13 cellular contexts compared by ENCODE assay signal in the genomic region with DNA sequence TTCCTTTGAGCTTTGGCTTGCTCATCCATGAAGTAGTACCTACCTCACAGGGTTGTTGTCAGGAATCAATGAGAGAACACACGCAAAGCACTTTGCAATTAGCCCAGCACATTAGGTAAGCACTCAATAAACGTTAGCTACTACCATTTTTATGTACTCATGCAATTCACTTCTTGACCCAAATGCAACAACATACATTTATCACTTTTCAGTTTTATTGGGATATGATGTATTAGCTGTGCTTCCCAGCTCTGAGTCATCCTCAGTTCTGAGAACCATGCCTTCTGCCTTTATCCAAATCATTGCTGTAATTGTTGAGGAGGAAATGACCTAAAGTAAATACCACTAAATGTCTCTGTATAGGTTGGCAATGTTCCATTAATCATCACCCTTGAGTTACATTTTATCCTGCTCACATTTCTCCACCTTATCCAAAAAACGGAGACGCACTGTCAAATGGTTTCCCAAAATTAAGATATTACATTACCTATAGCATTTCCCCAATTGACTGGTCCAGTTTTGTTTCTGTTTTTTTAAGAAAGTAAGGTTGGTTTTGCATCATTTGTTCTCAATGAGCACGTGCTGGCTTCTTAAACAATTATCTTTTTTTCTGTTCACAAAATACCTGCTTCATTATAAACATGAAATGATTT. TPM values are rescaled to one million over a fixed set of nuclear protein-coding genes. Genes with fewer than 3 reads are reported as not detected.
DNase-seq lines count a peak whose midpoint lies in the region; ATAC-seq and TF ChIP-seq lines count a peak whose summit lies in the region.
"Had no signal": no experiment of that assay in that cellular context is flagged by ENCODE, and none has a peak within 500 bp of the region (broad histone marks: within the 10 kb centered on the region; RNA-seq: fewer than 3 reads in every experiment).

No MANE protein-coding gene starts in this region.

- peaks cover under 1% of the 10 kb centered on the region for H3K9me3 Mint-ChIP-seq in activated CD8-positive, alpha-beta T cell treated with anti-CD3 and anti-CD28 coated beads for 36 hours
- H3K9me3 Mint-ChIP-seq in activated CD8-positive, alpha-beta T cell treated with anti-CD3 and anti-CD28 coated beads, Interleukin-2, amount 10 ng/mL, durations not matched to agents 7 days and 5 days (ENCODE audit: insufficient read depth) = no peaks in the 10 kb centered on the region
- no peaks in the 10 kb centered on the region for H3K9me3 Mint-ChIP-seq in effector memory CD8-positive, alpha-beta T cell

- ATAC-seq in activated CD8-positive, alpha-beta T cell treated with anti-CD3 and anti-CD28 coated beads for 36 hours = peak; percentile 51
- ATAC-seq in activated CD8-positive, alpha-beta T cell treated with anti-CD3 and anti-CD28 coated beads, Interleukin-2, amount 10 ng/mL, durations not matched to agents 7 days and 5 days = no peak
- ATAC-seq in effector memory CD8-positive, alpha-beta T cell (replicated peaks) = no peak
- no peak for ATAC-seq in GM18858 (IDR thresholded peaks at IDR 0.05; ENCODE audit: unreplicated experiment)
- ATAC-seq: left cardiac atrium had no signal

- no peaks in the 10 kb centered on the region for H3K27me3 Mint-ChIP-seq in activated CD8-positive, alpha-beta T cell treated with anti-CD3 and anti-CD28 coated beads for 36 hours
- H3K27me3 Mint-ChIP-seq in activated CD8-positive, alpha-beta T cell treated with anti-CD3 and anti-CD28 coated beads, Interleukin-2, amount 10 ng/mL, durations not matched to agents 7 days and 5 days (ENCODE audit: low read depth) = peaks cover 5% of the 10 kb centered on the region
- H3K27me3 Mint-ChIP-seq in effector memory CD8-positive, alpha-beta T cell = peaks cover 0 to 16% of the 10 kb centered on the region in 2 donors

- H3K27ac Mint-ChIP-seq in activated CD8-positive, alpha-beta T cell treated with anti-CD3 and anti-CD28 coated beads for 36 hours = no peak overlapping the region
- H3K27ac Mint-ChIP-seq in activated CD8-positive, alpha-beta T cell treated with anti-CD3 and anti-CD28 coated beads, Interleukin-2, amount 10 ng/mL, durations not matched to agents 7 days and 5 days = no peak overlapping the region
- H3K27ac Mint-ChIP-seq in effector memory CD8-positive, alpha-beta T cell = no peak overlapping the region

- no peak for DNase-seq in activated CD8-positive, alpha-beta T cell treated with anti-CD3 and anti-CD28 coated beads for 36 hours
- no peak for DNase-seq in activated CD8-positive, alpha-beta T cell treated with anti-CD3 and anti-CD28 coated beads, Interleukin-2, amount 10 ng/mL, durations not matched to agents 7 days and 5 days
- DNase-seq in NCI-H69 (lab: John Stamatoyannopoulos, UW) (peak; percentile 69), epithelial cell of esophagus (ENCODE audit: low read depth) (peak; percentile 79), GM13976 (ENCODE audit: low spot score) (no peak)
- DNase-seq in activated CD8-positive, alpha-beta memory T cell treated with anti-CD3 and anti-CD28 coated beads for 24 hours = no peak
- no peak for DNase-seq in effector memory CD8-positive, alpha-beta T cell
- DNase-seq: BE2C, left cardiac atrium, right lobe of liver had no signal

- H3K4me3 Mint-ChIP-seq in activated CD8-positive, alpha-beta T cell treated with anti-CD3 and anti-CD28 coated beads for 36 hours = no peak overlapping the region
- no peak overlapping the region for H3K4me3 Mint-ChIP-seq in activated CD8-positive, alpha-beta T cell treated with anti-CD3 and anti-CD28 coated beads, Interleukin-2, amount 10 ng/mL, durations not matched to agents 7 days and 5 days
- no peak overlapping the region for H3K4me3 Mint-ChIP-seq in effector memory CD8-positive, alpha-beta T cell

- intact Hi-C loops in activated CD8-positive, alpha-beta T cell treated with anti-CD3 and anti-CD28 coated beads for 36 hours (cut with micrococcal nuclease) = no loop called here

- POLR2A ChIA-PET in activated CD8-positive, alpha-beta T cell treated with anti-CD3 and anti-CD28 coated beads for 36 hours (lab: Charles Lee) = interaction anchor here (0.6 kb wide), 1 partner anchor 201 kb away, joined by 3 read pairs; no protein-coding TSS in a partner anchor
- POLR2A ChIA-PET in activated CD8-positive, alpha-beta T cell treated with anti-CD3 and anti-CD28 coated beads, Interleukin-2, amount 10 ng/mL, durations not matched to agents 7 days and 5 days (lab: Charles Lee) = no interaction called here

- TF ChIP-seq CTCF in activated CD8-positive, alpha-beta T cell treated with anti-CD3 and anti-CD28 coated beads for 36 hours (IDR thresholded peaks at IDR 0.05) = no peak
- TF ChIP-seq CTCF in epithelial cell of esophagus (IDR thresholded peaks at IDR 0.05; ENCODE audit: insufficient read depth, low read depth, low read length, missing control alignments) = no peak
- no peak for TF ChIP-seq CTCF in GM13976 (IDR thresholded peaks at IDR 0.05; ENCODE audit: borderline replicate concordance, control extremely low read depth, extremely low read depth, insufficient read depth, missing control alignments)

- in situ Hi-C loops in GM13976 (cut with MboI; ENCODE audit: low sequenced_read_pairs, unreplicated experiment) = no loop called here

- CTCF ChIA-PET in activated CD8-positive, alpha-beta T cell treated with anti-CD3 and anti-CD28 coated beads for 36 hours (lab: Charles Lee) = interaction anchor here (1.9 kb wide), 1 partner anchor 73 kb away, joined by 9 read pairs; no protein-coding TSS in a partner anchor
- CTCF ChIA-PET in activated CD8-positive, alpha-beta T cell treated with anti-CD3 and anti-CD28 coated beads, Interleukin-2, amount 10 ng/mL, durations not matched to agents 7 days and 5 days (lab: Charles Lee) = interaction anchor here (1.1 to 1.8 kb wide), 3 partner anchors 20 to 296 kb away, joined by 3 to 5 read pairs (median 3); no protein-coding TSS in a partner anchor

- H3K4me3 ChIP-seq in epithelial cell of esophagus (ENCODE audit: low read length) = no peak overlapping the region
- H3K4me3 ChIP-seq: right lobe of liver had no signal

- H3K4me1 Mint-ChIP-seq in activated CD8-positive, alpha-beta T cell treated with anti-CD3 and anti-CD28 coated beads for 36 hours (ENCODE audit: low read depth) = peaks cover 9% of the 10 kb centered on the region
- H3K4me1 Mint-ChIP-seq in activated CD8-positive, alpha-beta T cell treated with anti-CD3 and anti-CD28 coated beads, Interleukin-2, amount 10 ng/mL, durations not matched to agents 7 days and 5 days (ENCODE audit: low read depth) = peaks cover 8% of the 10 kb centered on the region
- peaks cover 14 to 21% of the 10 kb centered on the region in 2 donors for H3K4me1 Mint-ChIP-seq in effector memory CD8-positive, alpha-beta T cell (ENCODE audit: low read depth in 2 of 2)

- no peaks in the 10 kb centered on the region for H3K36me3 Mint-ChIP-seq in activated CD8-positive, alpha-beta T cell treated with anti-CD3 and anti-CD28 coated beads for 36 hours (ENCODE audit: low read depth)
- H3K36me3 Mint-ChIP-seq in activated CD8-positive, alpha-beta T cell treated with anti-CD3 and anti-CD28 coated beads, Interleukin-2, amount 10 ng/mL, durations not matched to agents 7 days and 5 days (ENCODE audit: low read depth) = no peaks in the 10 kb centered on the region
- no peaks in the 10 kb centered on the region for H3K36me3 Mint-ChIP-seq in effector memory CD8-positive, alpha-beta T cell (ENCODE audit: insufficient read depth)

RNA-seq across cellular contexts. Expression of a gene that starts 2.3 kb away (rescaled TPM):
- total RNA-seq in activated CD8-positive, alpha-beta T cell treated with anti-CD3 and anti-CD28 coated beads for 36 hours = not detected
- not detected for total RNA-seq in activated CD8-positive, alpha-beta T cell treated with anti-CD3 and anti-CD28 coated beads, Interleukin-2, amount 10 ng/mL, durations not matched to agents 7 days and 5 days
- total RNA-seq: dermis microvascular lymphatic vessel endothelial cell, H1, left cardiac atrium, right lobe of liver had no signal

Comparison
In these comparisons a context has a peak if more than half of its experiments do, and no peak if none do; other contexts are left out.
1. DNase-seq: peak in NCI-H69 (single experiment) and epithelial cell of esophagus (single experiment); none in activated CD8-positive, alpha-beta T cell treated with anti-CD3 and anti-CD28 coated beads for 36 hours (single experiment), activated CD8-positive, alpha-beta T cell treated with anti-CD3 and anti-CD28 coated beads, Interleukin-2, amount 10 ng/mL, durations not matched to agents 7 days and 5 days (single experiment), activated CD8-positive, alpha-beta memory T cell treated with anti-CD3 and anti-CD28 coated beads for 24 hours (single experiment), effector memory CD8-positive, alpha-beta T cell (0 of 3) and GM13976 (single experiment).